20 cellular contexts compared by ENCODE assay signal in the genomic region with DNA sequence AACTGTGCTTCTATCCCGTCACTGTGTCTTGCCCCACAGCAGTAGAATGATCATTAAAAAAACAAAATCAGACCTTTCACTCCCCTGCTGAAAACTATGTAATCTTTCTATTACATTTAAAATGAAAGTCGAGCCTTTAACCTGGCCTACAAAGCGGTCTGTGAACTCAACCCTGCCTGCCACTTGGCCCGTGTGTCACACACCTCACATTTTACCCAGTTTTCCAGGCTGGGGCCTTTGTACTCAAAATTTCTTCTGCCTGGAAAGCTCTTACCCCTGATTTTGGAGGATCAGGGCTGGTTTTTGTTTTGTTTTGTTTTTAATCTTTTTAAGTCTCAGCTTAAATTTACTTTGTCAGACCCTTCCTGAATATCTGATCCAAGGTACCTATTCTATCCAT.
"Had no signal": no experiment of that assay in that cellular context is flagged by ENCODE, and none has a peak within 500 bp of the region (broad histone marks: within the 10 kb centered on the region; RNA-seq: fewer than 3 reads in every experiment).

No MANE protein-coding gene starts in this region.

- H3K27ac ChIP-seq: gastroesophageal sphincter, right atrium auricular region, suprapubic skin, upper lobe of right lung had no signal

- H3K9me3 Mint-ChIP-seq: naive thymus-derived CD8-positive, alpha-beta T cell had no signal

- H3K4me3 ChIP-seq: dorsolateral prefrontal cortex, gastroesophageal sphincter, mucosa of descending colon, right atrium auricular region, suprapubic skin, upper lobe of right lung had no signal

- H3K27me3 Mint-ChIP-seq: activated naive CD8-positive, alpha-beta T cell treated with anti-CD3 and anti-CD28 coated beads for 36 hours; naive thymus-derived CD8-positive, alpha-beta T cell had no signal

- H3K27me3 ChIP-seq: dorsolateral prefrontal cortex, gastroesophageal sphincter, right atrium auricular region, suprapubic skin, upper lobe of right lung had no signal

- DNase-seq: activated CD4-positive, alpha-beta T cell treated with anti-CD3 and anti-CD28 coated beads, Interleukin-2, amount 50 U/mL, for 1 hour; activated CD8-positive, alpha-beta memory T cell treated with anti-CD3 and anti-CD28 coated beads for 24 hours; activated gamma-delta T cell treated with Interleukin-2 at 50 U/mL for 16 hours; activated naive CD8-positive, alpha-beta T cell treated with anti-CD3 and anti-CD28 coated beads for 36 hours; cerebellar nuclear complex; dorsolateral prefrontal cortex; endodermal cell; islet precursor cell; mucosa of descending colon; naive thymus-derived CD8-positive, alpha-beta T cell; posterior cingulate gyrus; small intestine; stimulated activated CD4-positive, alpha-beta T cell treated with anti-CD3 and anti-CD28 coated beads, Interleukin-4, amount 100 ng/mL, for 4 hours; stimulated activated CD8-positive, alpha-beta memory T cell treated with anti-CD3 and anti-CD28 coated beads, Interleukin-4, amount 100 ng/mL, for 48 hours; stimulated activated naive CD8-positive, alpha-beta T cell treated with anti-CD3 and anti-CD28 coated beads, Interleukin-15, Interleukin-2, amounts not matched to agents 100 U/mL and 50 U/mL, for 24 hours; upper lobe of right lung had no signal

- ATAC-seq: activated CD4-positive, CD25-positive, alpha-beta regulatory T cell treated with anti-CD3 and anti-CD28 coated beads, Interleukin-2, amount 50 U/mL, for 24 hours; gastroesophageal sphincter; mucosa of descending colon; naive thymus-derived CD8-positive, alpha-beta T cell; stimulated activated naive CD8-positive, alpha-beta T cell treated with anti-CD3 and anti-CD28 coated beads, Interleukin-15, Interleukin-2, amounts not matched to agents 100 U/mL and 50 U/mL, for 24 hours; upper lobe of right lung had no signal

- H3K36me3 ChIP-seq: gastroesophageal sphincter, right atrium auricular region, suprapubic skin, upper lobe of right lung had no signal

- H3K4me3 Mint-ChIP-seq: activated naive CD8-positive, alpha-beta T cell treated with anti-CD3 and anti-CD28 coated beads for 36 hours; endodermal cell; naive thymus-derived CD8-positive, alpha-beta T cell had no signal

- H3K27ac Mint-ChIP-seq: activated naive CD8-positive, alpha-beta T cell treated with anti-CD3 and anti-CD28 coated beads for 36 hours had no signal

- H3K9me3 ChIP-seq: gastroesophageal sphincter, mucosa of descending colon, right atrium auricular region, suprapubic skin, upper lobe of right lung had no signal
